In the genomic region with DNA sequence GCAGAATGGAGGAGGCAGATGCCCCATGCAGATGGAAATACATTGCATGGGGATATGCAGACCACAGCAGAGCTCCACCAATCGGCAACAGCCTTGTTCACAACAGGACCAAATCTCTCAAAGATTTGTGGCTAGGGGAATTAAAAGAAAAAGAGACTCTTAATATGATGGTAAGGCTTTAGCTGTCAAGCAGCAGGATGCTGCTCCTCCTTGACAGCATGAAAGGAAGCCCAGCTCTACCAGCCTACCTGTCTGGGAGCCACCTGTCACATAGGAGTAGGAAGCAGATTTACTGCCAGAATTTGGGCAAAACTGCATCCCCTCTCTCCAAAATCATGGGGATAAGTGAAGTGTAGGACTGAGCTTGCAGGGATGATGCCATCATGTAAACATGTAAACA, we compare ENCODE assay signal across 28 cellular contexts.
"Had no signal": no experiment of that assay in that cellular context is flagged by ENCODE, and none has a peak within 500 bp of the region (broad histone marks: within the 10 kb centered on the region; RNA-seq: fewer than 3 reads in every experiment).

No MANE protein-coding gene starts in this region.

- H3K27me3 Mint-ChIP-seq: activated B cell treated with CpG ODN at 0.5 μM for 24 hours; activated CD4-positive, alpha-beta memory T cell treated with anti-CD3 and anti-CD28 coated beads for 36 hours; activated CD4-positive, alpha-beta T cell treated with anti-CD3 and anti-CD28 coated beads, Interleukin-2, amount 10 ng/mL, durations not matched to agents 24 days and 14 days; activated naive CD4-positive, alpha-beta T cell treated with anti-CD3 and anti-CD28 coated beads, Interleukin-2, amount 10 ng/mL, durations not matched to agents 7 days and 5 days; activated naive CD4-positive, alpha-beta T cell treated with anti-CD3 and anti-CD28 coated beads, Interleukin-2, amount 50 U/mL, for 24 hours; activated naive CD8-positive, alpha-beta T cell; activated naive CD8-positive, alpha-beta T cell treated with anti-CD3 and anti-CD28 coated beads, Interleukin-2, amount 50 U/mL, for 24 hours; activated T-cell treated with anti-CD3 and anti-CD28 coated beads, Interleukin-2, amount 50 U/mL, for 24 hours; brain; central memory CD8-positive, alpha-beta T cell had no signal

- H3K27ac Mint-ChIP-seq: activated B cell treated with CpG ODN at 0.5 μM for 24 hours; activated CD4-positive, alpha-beta memory T cell treated with anti-CD3 and anti-CD28 coated beads for 36 hours; activated CD4-positive, alpha-beta T cell treated with anti-CD3 and anti-CD28 coated beads, Interleukin-2, amount 10 ng/mL, durations not matched to agents 24 days and 14 days; activated CD8-positive, alpha-beta T cell treated with anti-CD3 and anti-CD28 coated beads for 36 hours; activated naive CD4-positive, alpha-beta T cell treated with anti-CD3 and anti-CD28 coated beads, Interleukin-2, amount 10 ng/mL, durations not matched to agents 7 days and 5 days; activated naive CD4-positive, alpha-beta T cell treated with anti-CD3 and anti-CD28 coated beads, Interleukin-2, amount 50 U/mL, for 24 hours; activated naive CD8-positive, alpha-beta T cell; activated naive CD8-positive, alpha-beta T cell treated with anti-CD3 and anti-CD28 coated beads, Interleukin-2, amount 10 ng/mL, durations not matched to agents 7 days and 5 days; activated naive CD8-positive, alpha-beta T cell treated with anti-CD3 and anti-CD28 coated beads, Interleukin-2, amount 50 U/mL, for 24 hours; activated T-cell treated with anti-CD3 and anti-CD28 coated beads, Interleukin-2, amount 50 U/mL, for 24 hours; activated T-helper 2 cell treated with anti-CD3 and anti-CD28 coated beads, Interferon-gamma antibody, Interleukin-2, Interleukin-4, amounts not matched to agents 10 μg/mL and 5 μg/mL and 100 μg/mL, durations not matched to agents 14 hours and 24 hours and 36 hours; brain; T-helper 1 cell treated with Interleukin-12 subunit alpha and Interleukin-12 subunit beta and Interleukin-4 antibody, amounts not matched to agents 30 μg/mL and 1 μg/mL, for 36 hours; T-helper 2 cell treated with Interferon-gamma antibody and Interleukin-4, amounts not matched to agents 5 μg/mL and 100 μg/mL, for 36 hours had no signal

- ATAC-seq: activated CD8-positive, alpha-beta T cell treated with anti-CD3 and anti-CD28 coated beads for 36 hours; activated naive CD8-positive, alpha-beta T cell treated with anti-CD3 and anti-CD28 coated beads, Interleukin-2, amount 50 U/mL, for 24 hours had no signal

- H3K4me1 Mint-ChIP-seq: activated B cell treated with CpG ODN at 0.5 μM for 24 hours; activated CD4-positive, alpha-beta T cell treated with anti-CD3 and anti-CD28 coated beads, Interleukin-2, amount 10 ng/mL, durations not matched to agents 24 days and 14 days; activated naive CD4-positive, alpha-beta T cell treated with anti-CD3 and anti-CD28 coated beads, Interleukin-2, amount 10 ng/mL, durations not matched to agents 7 days and 5 days; activated naive CD4-positive, alpha-beta T cell treated with anti-CD3 and anti-CD28 coated beads, Interleukin-2, amount 50 U/mL, for 24 hours; activated naive CD8-positive, alpha-beta T cell treated with anti-CD3 and anti-CD28 coated beads, Interleukin-2, amount 10 ng/mL, durations not matched to agents 7 days and 5 days; activated naive CD8-positive, alpha-beta T cell treated with anti-CD3 and anti-CD28 coated beads, Interleukin-2, amount 50 U/mL, for 24 hours; brain; central memory CD8-positive, alpha-beta T cell had no signal

- H3K36me3 Mint-ChIP-seq: activated CD4-positive, alpha-beta memory T cell treated with anti-CD3 and anti-CD28 coated beads for 36 hours; activated naive CD4-positive, alpha-beta T cell treated with anti-CD3 and anti-CD28 coated beads, Interleukin-2, amount 10 ng/mL, durations not matched to agents 7 days and 5 days; activated naive CD4-positive, alpha-beta T cell treated with anti-CD3 and anti-CD28 coated beads, Interleukin-2, amount 50 U/mL, for 24 hours; activated naive CD8-positive, alpha-beta T cell; activated naive CD8-positive, alpha-beta T cell treated with anti-CD3 and anti-CD28 coated beads, Interleukin-2, amount 10 ng/mL, durations not matched to agents 7 days and 5 days; brain had no signal

- H3K9me3 Mint-ChIP-seq: activated B cell treated with CpG ODN at 0.5 μM for 24 hours; activated CD4-positive, alpha-beta T cell treated with anti-CD3 and anti-CD28 coated beads, Interleukin-2, amount 10 ng/mL, durations not matched to agents 24 days and 14 days; activated naive CD4-positive, alpha-beta T cell treated with anti-CD3 and anti-CD28 coated beads, Interleukin-2, amount 10 ng/mL, durations not matched to agents 7 days and 5 days; activated naive CD8-positive, alpha-beta T cell treated with anti-CD3 and anti-CD28 coated beads, Interleukin-2, amount 50 U/mL, for 24 hours; activated T-cell treated with anti-CD3 and anti-CD28 coated beads, Interleukin-2, amount 50 U/mL, for 24 hours; activated T-helper 2 cell treated with anti-CD3 and anti-CD28 coated beads, Interferon-gamma antibody, Interleukin-2, Interleukin-4, amounts not matched to agents 10 μg/mL and 5 μg/mL and 100 μg/mL, durations not matched to agents 14 hours and 24 hours and 36 hours; T-helper 1 cell treated with Interleukin-12 subunit alpha and Interleukin-12 subunit beta and Interleukin-4 antibody, amounts not matched to agents 30 μg/mL and 1 μg/mL, for 36 hours; T-helper 2 cell treated with Interferon-gamma antibody and Interleukin-4, amounts not matched to agents 5 μg/mL and 100 μg/mL, for 36 hours had no signal

- DNase-seq: activated B cell treated with CpG ODN at 0.5 μM for 24 hours; activated CD4-positive, alpha-beta memory T cell treated with anti-CD3 and anti-CD28 coated beads for 36 hours; activated CD4-positive, alpha-beta T cell treated with anti-CD3 and anti-CD28 coated beads for 4 hours; activated CD4-positive, alpha-beta T cell treated with anti-CD3 and anti-CD28 coated beads, Interleukin-2, amount 10 ng/mL, durations not matched to agents 24 days and 14 days; activated CD4-positive, alpha-beta T cell treated with anti-CD3 and anti-CD28 coated beads, Interleukin-2, amount 50 U/mL, for 1 hour; activated CD4-positive, alpha-beta T cell treated with anti-CD3 and anti-CD28 coated beads, Interleukin-2, amount 50 U/mL, for 4 hours; activated CD4-positive, CD25-positive, alpha-beta regulatory T cell treated with anti-CD3 and anti-CD28 coated beads, Interleukin-2, amount 50 U/mL, for 72 hours; activated CD8-positive, alpha-beta memory T cell treated with anti-CD3 and anti-CD28 coated beads, Interleukin-2, amount 50 U/mL, for 48 hours; activated CD8-positive, alpha-beta T cell treated with anti-CD3 and anti-CD28 coated beads for 36 hours; activated effector memory CD4-positive, alpha-beta T cell treated with Interleukin-2 at 50 U/mL for 16 hours; activated gamma-delta T cell; activated naive CD4-positive, alpha-beta T cell treated with anti-CD3 and anti-CD28 coated beads, Interleukin-2, amount 10 ng/mL, durations not matched to agents 7 days and 5 days; activated naive CD4-positive, alpha-beta T cell treated with Interleukin-2 at 50 U/mL for 16 hours; activated naive CD8-positive, alpha-beta T cell treated with anti-CD3 and anti-CD28 coated beads, Interleukin-2, amount 10 ng/mL, durations not matched to agents 7 days and 5 days; activated naive CD8-positive, alpha-beta T cell treated with anti-CD3 and anti-CD28 coated beads, Interleukin-2, amount 50 U/mL, for 24 hours; activated T-cell treated with anti-CD3 and anti-CD28 coated beads, Interleukin-2, amount 50 U/mL, for 24 hours; activated T-cell treated with anti-CD3 and anti-CD28 coated beads, Interleukin-2, amount 50 U/mL, for 48 hours; amygdala; anterior cingulate cortex; T-helper 2 cell; T-helper 9 cell had no signal

- H3K4me3 Mint-ChIP-seq: activated B cell treated with CpG ODN at 0.5 μM for 24 hours; activated CD4-positive, alpha-beta memory T cell treated with anti-CD3 and anti-CD28 coated beads for 36 hours; activated CD4-positive, alpha-beta T cell treated with anti-CD3 and anti-CD28 coated beads, Interleukin-2, amount 10 ng/mL, durations not matched to agents 24 days and 14 days; activated CD8-positive, alpha-beta T cell treated with anti-CD3 and anti-CD28 coated beads for 36 hours; activated naive CD4-positive, alpha-beta T cell treated with anti-CD3 and anti-CD28 coated beads, Interleukin-2, amount 10 ng/mL, durations not matched to agents 7 days and 5 days; activated naive CD4-positive, alpha-beta T cell treated with anti-CD3 and anti-CD28 coated beads, Interleukin-2, amount 50 U/mL, for 24 hours; activated naive CD8-positive, alpha-beta T cell; activated naive CD8-positive, alpha-beta T cell treated with anti-CD3 and anti-CD28 coated beads, Interleukin-2, amount 10 ng/mL, durations not matched to agents 7 days and 5 days; activated naive CD8-positive, alpha-beta T cell treated with anti-CD3 and anti-CD28 coated beads, Interleukin-2, amount 50 U/mL, for 24 hours; activated T-cell treated with anti-CD3 and anti-CD28 coated beads, Interleukin-2, amount 50 U/mL, for 24 hours; brain; central memory CD8-positive, alpha-beta T cell; T-helper 1 cell treated with Interleukin-12 subunit alpha and Interleukin-12 subunit beta and Interleukin-4 antibody, amounts not matched to agents 30 μg/mL and 1 μg/mL, for 36 hours; T-helper 2 cell treated with Interferon-gamma antibody and Interleukin-4, amounts not matched to agents 5 μg/mL and 100 μg/mL, for 36 hours had no signal
